1 cellular context compared by ENCODE assay signal in the genomic region with DNA sequence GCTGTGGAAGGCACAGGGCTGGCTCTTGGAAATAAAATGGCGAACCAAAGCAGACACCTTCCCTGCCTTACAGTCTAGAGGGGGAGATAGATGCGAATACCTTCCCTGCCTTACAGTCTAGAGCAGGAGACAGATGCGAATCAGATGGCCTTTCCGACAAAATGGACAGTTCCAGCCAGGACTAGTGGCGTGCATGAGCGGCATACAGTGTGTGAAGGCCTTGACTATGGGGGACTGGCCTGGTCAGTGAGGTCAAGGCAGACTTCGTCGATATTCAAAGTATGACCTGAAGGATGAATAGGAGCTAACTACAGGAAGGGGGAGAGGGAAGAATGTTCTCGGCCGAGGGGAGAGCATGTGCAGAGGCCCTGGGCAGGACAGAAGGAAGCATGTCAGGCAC.
TF ChIP-seq lines count a peak whose summit lies in the region.

No MANE protein-coding gene starts in this region.

TF ChIP-seq in H1, 55 proteins besides CTCF, POLR2A, EP300 and RAD21:
- TF ChIP-seq CREB1 (IDR thresholded peaks at IDR 0.05): no peak
- TF ChIP-seq, protein P1, sequence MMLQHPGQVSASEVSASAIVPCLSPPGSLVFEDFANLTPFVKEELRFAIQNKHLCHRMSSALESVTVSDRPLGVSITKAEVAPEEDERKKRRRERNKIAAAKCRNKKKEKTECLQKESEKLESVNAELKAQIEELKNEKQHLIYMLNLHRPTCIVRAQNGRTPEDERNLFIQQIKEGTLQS (IDR thresholded peaks at IDR 0.05; ENCODE audit: insufficient read depth, low read depth, low read length): no peak
- TF ChIP-seq TBP (IDR thresholded peaks at IDR 0.05; ENCODE audit: low read depth, low read length): no peak
- no peak for TF ChIP-seq JUN (IDR thresholded peaks at IDR 0.05; ENCODE audit: low read depth, low read length)
- no peak for TF ChIP-seq CEBPB (IDR thresholded peaks at IDR 0.05; ENCODE audit: low read depth, low read length)
- no peak for TF ChIP-seq SP1 (IDR thresholded peaks at IDR 0.05; ENCODE audit: low read depth, low read length)
- no peak for TF ChIP-seq ASH2L (IDR thresholded peaks at IDR 0.05; ENCODE audit: low read length)
- TF ChIP-seq, protein P2, sequence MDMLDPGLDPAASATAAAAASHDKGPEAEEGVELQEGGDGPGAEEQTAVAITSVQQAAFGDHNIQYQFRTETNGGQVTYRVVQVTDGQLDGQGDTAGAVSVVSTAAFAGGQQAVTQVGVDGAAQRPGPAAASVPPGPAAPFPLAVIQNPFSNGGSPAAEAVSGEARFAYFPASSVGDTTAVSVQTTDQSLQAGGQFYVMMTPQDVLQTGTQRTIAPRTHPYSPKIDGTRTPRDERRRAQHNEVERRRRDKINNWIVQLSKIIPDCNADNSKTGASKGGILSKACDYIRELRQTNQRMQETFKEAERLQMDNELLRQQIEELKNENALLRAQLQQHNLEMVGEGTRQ (IDR thresholded peaks at IDR 0.05; ENCODE audit: low read length): no peak
- no peak for TF ChIP-seq PHF8 (conservative IDR thresholded peaks at IDR 0.05; ENCODE audit: low read depth, low read length)
- no peak for TF ChIP-seq JUND (IDR thresholded peaks at IDR 0.05; ENCODE audit: low read length)
- no peak for TF ChIP-seq KDM1A (IDR thresholded peaks at IDR 0.05; ENCODE audit: borderline replicate concordance, low read length)
- no peak for TF ChIP-seq SAP30 (IDR thresholded peaks at IDR 0.05; ENCODE audit: insufficient read depth, insufficient replicate concordance, low read length)
- TF ChIP-seq SIN3A (conservative IDR thresholded peaks at IDR 0.05 in 1 of 2, IDR thresholded peaks at IDR 0.05 in 1 of 2; ENCODE audit: low read depth in 1 of 2, low read length in 2 of 2): no peak
- TF ChIP-seq SIX5 (IDR thresholded peaks at IDR 0.05; ENCODE audit: low read depth, low read length): no peak
- TF ChIP-seq RXRA (IDR thresholded peaks at IDR 0.05; ENCODE audit: insufficient read depth, low read depth, low read length): no peak
- TF ChIP-seq, protein P3, sequence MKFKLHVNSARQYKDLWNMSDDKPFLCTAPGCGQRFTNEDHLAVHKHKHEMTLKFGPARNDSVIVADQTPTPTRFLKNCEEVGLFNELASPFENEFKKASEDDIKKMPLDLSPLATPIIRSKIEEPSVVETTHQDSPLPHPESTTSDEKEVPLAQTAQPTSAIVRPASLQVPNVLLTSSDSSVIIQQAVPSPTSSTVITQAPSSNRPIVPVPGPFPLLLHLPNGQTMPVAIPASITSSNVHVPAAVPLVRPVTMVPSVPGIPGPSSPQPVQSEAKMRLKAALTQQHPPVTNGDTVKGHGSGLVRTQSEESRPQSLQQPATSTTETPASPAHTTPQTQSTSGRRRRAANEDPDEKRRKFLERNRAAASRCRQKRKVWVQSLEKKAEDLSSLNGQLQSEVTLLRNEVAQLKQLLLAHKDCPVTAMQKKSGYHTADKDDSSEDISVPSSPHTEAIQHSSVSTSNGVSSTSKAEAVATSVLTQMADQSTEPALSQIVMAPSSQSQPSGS (IDR thresholded peaks at IDR 0.05; ENCODE audit: low read length): no peak
- TF ChIP-seq CHD2 (IDR thresholded peaks at IDR 0.05; ENCODE audit: low read length): no peak
